10 cellular contexts compared by ENCODE assay signal in the genomic region with DNA sequence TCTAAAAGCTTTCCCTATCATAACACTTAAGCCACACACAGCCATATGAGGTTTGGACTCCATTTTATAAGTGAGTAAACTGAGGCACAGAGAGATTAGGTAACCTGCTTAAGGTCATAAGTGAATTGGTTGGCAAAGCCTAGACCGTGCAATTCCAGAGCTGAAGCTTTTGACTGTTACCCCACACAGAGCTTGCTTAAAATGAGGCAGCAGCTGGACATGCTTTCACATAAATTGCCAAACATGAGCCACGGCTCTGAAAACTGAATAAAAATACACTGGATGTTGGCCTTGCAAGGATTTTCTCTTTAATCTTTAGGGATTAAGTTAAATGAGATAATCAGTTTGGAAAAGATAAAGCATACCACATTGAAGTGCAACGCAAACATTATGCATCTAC. TPM values are rescaled to one million over a fixed set of nuclear protein-coding genes. Genes with fewer than 3 reads are reported as not detected.
DNase-seq lines count a peak whose midpoint lies in the region; ATAC-seq and TF ChIP-seq lines count a peak whose summit lies in the region.
"Had no signal": no experiment of that assay in that cellular context is flagged by ENCODE, and none has a peak within 500 bp of the region (broad histone marks: within the 10 kb centered on the region; RNA-seq: fewer than 3 reads in every experiment).

No MANE protein-coding gene starts in this region.

- peak overlapping the region; percentile 57 for H3K9ac ChIP-seq in DND-41 (ENCODE audit: low read depth, low read length)
- peak overlapping the region; percentile 43 for H3K9ac ChIP-seq in H9 (ENCODE audit: extremely low read depth, insufficient read length, low read length)

- no peak overlapping the region for H4K8ac ChIP-seq in H9 (replicated peaks; ENCODE audit: insufficient read length, low read depth, low read length)

- H3K27me3 ChIP-seq in DND-41 (ENCODE audit: insufficient read depth, low read length, poor library complexity) = no peaks in the 10 kb centered on the region
- no peaks in the 10 kb centered on the region for H3K27me3 ChIP-seq in H9 (ENCODE audit: insufficient read depth, low read length)
- no peaks in the 10 kb centered on the region for H3K27me3 ChIP-seq in naive thymus-derived CD4-positive, alpha-beta T cell (ENCODE audit: control insufficient read depth in 2 of 2, insufficient read depth in 2 of 2, low read length in 2 of 2)

- no peak overlapping the region for H3K18ac ChIP-seq in H9 (ENCODE audit: insufficient read length, low read depth, low read length)

- H3K14ac ChIP-seq in H9 (ENCODE audit: insufficient read depth, low read length) = no peak overlapping the region

- H3K79me2 ChIP-seq in DND-41 (ENCODE audit: insufficient read depth, low read length) (peaks cover 49% of the 10 kb centered on the region), H9 (ENCODE audit: insufficient read depth, low read length) (peaks cover 24% of the 10 kb centered on the region; the same call in 1 of the 2 replicates)

- H3K9me3 ChIP-seq in DND-41 (ENCODE audit: insufficient read depth, low read length, severe bottlenecking) (no peaks in the 10 kb centered on the region), H9 (ENCODE audit: control insufficient read depth, low read depth, low read length) (no peaks in the 10 kb centered on the region)
- no peaks in the 10 kb centered on the region for H3K9me3 ChIP-seq in naive thymus-derived CD4-positive, alpha-beta T cell (ENCODE audit: control insufficient read depth in 2 of 3, low read length in 3 of 3)

- H2AFZ ChIP-seq in DND-41 (ENCODE audit: low read depth, low read length) = no peak overlapping the region
- no peak overlapping the region for H2AFZ ChIP-seq in H9 (ENCODE audit: low read length)

- peaks cover 59 to 65% of the 10 kb centered on the region in 2 experiments for H3K4me1 Mint-ChIP-seq in H9
- H3K4me1 Mint-ChIP-seq in activated CD4-positive, alpha-beta memory T cell treated with anti-CD3 and anti-CD28 coated beads for 36 hours (ENCODE audit: low read depth) = peaks cover 85% of the 10 kb centered on the region
- H3K4me1 Mint-ChIP-seq in naive thymus-derived CD4-positive, alpha-beta T cell = peaks cover 43 to 63% (median 47%) of the 10 kb centered on the region in 7 donors

- H3K56ac ChIP-seq in H9 (ENCODE audit: insufficient read length, low read depth, low read length) = no peak overlapping the region

- H4K5ac ChIP-seq in H9 (ENCODE audit: insufficient read length, low read depth, low read length) = no peak overlapping the region

- H2BK5ac ChIP-seq in H9 (ENCODE audit: insufficient read length, low read length) = no peak overlapping the region

- no peak overlapping the region for H2AK5ac ChIP-seq in H9 (ENCODE audit: insufficient read length, low read length)

- no peak overlapping the region for H2BK12ac ChIP-seq in H9 (ENCODE audit: insufficient read length, low read depth, low read length)

- H3K27me3 Mint-ChIP-seq in H9 (ENCODE audit: low read depth) = no peaks in the 10 kb centered on the region
- H3K27me3 Mint-ChIP-seq in activated CD4-positive, alpha-beta memory T cell treated with anti-CD3 and anti-CD28 coated beads for 36 hours = no peaks in the 10 kb centered on the region
- H3K27me3 Mint-ChIP-seq in naive thymus-derived CD4-positive, alpha-beta T cell = no peaks in the 10 kb centered on the region

- no peak overlapping the region for H4K91ac ChIP-seq in H9 (ENCODE audit: insufficient read length, low read depth, low read length)

- H2BK120ac ChIP-seq in H9 (ENCODE audit: low read depth, low read length, poor library complexity, severe bottlenecking) = no peak overlapping the region

- CTCF ChIA-PET in activated CD4-positive, alpha-beta memory T cell treated with anti-CD3 and anti-CD28 coated beads for 36 hours (lab: Charles Lee) = interaction anchor here (0.6 to 8.0 kb wide), 40 partner anchors 8 to 194 kb away, joined by 3 to 195 read pairs (median 12); no protein-coding TSS in a partner anchor
- CTCF ChIA-PET in naive thymus-derived CD4-positive, alpha-beta T cell (lab: Charles Lee) = interaction anchor here (0.6 to 11.7 kb wide), 32 partner anchors 9 to 149 kb away, joined by 3 to 293 read pairs (median 5); no protein-coding TSS in a partner anchor

- H2BK15ac ChIP-seq in H9 (ENCODE audit: low read depth, low read length) = no peak overlapping the region

- H3K23ac ChIP-seq in H9 (ENCODE audit: insufficient read length, low read depth, low read length) = no peak overlapping the region

- no peak overlapping the region for H3K4ac ChIP-seq in H9 (ENCODE audit: low read depth, low read length)

- peak overlapping the region in 1 of 2 experiments; percentile 84; a peak in 3 of 5 replicates for H3K4me3 Mint-ChIP-seq in H9
- H3K4me3 Mint-ChIP-seq in activated CD4-positive, alpha-beta memory T cell treated with anti-CD3 and anti-CD28 coated beads for 36 hours = peak overlapping the region; percentile 87
- peak overlapping the region; percentile 89 to 100 (median 98) for H3K4me3 Mint-ChIP-seq in naive thymus-derived CD4-positive, alpha-beta T cell

- H3K79me1 ChIP-seq in H9 (ENCODE audit: insufficient read depth, low read depth, low read length, poor library complexity, severe bottlenecking) = no peaks in the 10 kb centered on the region

- peaks cover 3% of the 10 kb centered on the region for H3K23me2 ChIP-seq in H9 (ENCODE audit: insufficient read length, low read depth, low read length, poor library complexity, severe bottlenecking)

- intact Hi-C loops in activated CD4-positive, alpha-beta memory T cell treated with anti-CD3 and anti-CD28 coated beads for 36 hours (cut with micrococcal nuclease) = loop anchor here (2.0 to 10.0 kb wide), 4 partner anchors 86 to 1092 kb away; a partner anchor contains a TSS
- intact Hi-C loops in naive thymus-derived CD4-positive, alpha-beta T cell (cut with micrococcal nuclease) = loop anchor here (2.0 to 5.0 kb wide), 5 partner anchors 14 to 204 kb away; no protein-coding TSS in a partner anchor
- intact Hi-C loops in posterior vena cava (cut with DNase I) = no loop called here

- H3T11ph ChIP-seq in H9 (ENCODE audit: low read length) = no peak overlapping the region

- no peak overlapping the region for H3K4me2 ChIP-seq in DND-41 (ENCODE audit: insufficient read depth, low read length)
- H3K4me2 ChIP-seq in H9 (ENCODE audit: insufficient read depth, insufficient read length, low read length) = peak overlapping the region; percentile 84

- peak overlapping the region; percentile 96 for H3K27ac ChIP-seq in DND-41 (ENCODE audit: low read length)
- H3K27ac ChIP-seq in H9 (ENCODE audit: insufficient read length, low read depth, low read length) = no peak overlapping the region
- peak overlapping the region; percentile 85 for H3K27ac ChIP-seq in naive thymus-derived CD4-positive, alpha-beta T cell (ENCODE audit: low read depth, low read length)

- H3K4me1 ChIP-seq in DND-41 (ENCODE audit: insufficient read depth, low read length) = peaks cover 88% of the 10 kb centered on the region
- peaks cover 23% of the 10 kb centered on the region for H3K4me1 ChIP-seq in H9 (ENCODE audit: insufficient read depth, low read length)
- H3K4me1 ChIP-seq in naive thymus-derived CD4-positive, alpha-beta T cell (ENCODE audit: control insufficient read depth in 2 of 2, insufficient read depth in 2 of 2, low read length in 2 of 2) = peaks cover 36 to 46% of the 10 kb centered on the region in 2 donors

- DNase-seq in DND-41 (no peak), H9 (no peak), COR-L47 (lab: John Stamatoyannopoulos, UW) (no peak), NCI-H1048 (lab: John Stamatoyannopoulos, UW) (no peak), posterior vena cava (ENCODE audit: low spot score) (no peak), MV-4-11 (lab: John Stamatoyannopoulos, UW) (no peak)
- DNase-seq in activated CD4-positive, alpha-beta memory T cell treated with anti-CD3 and anti-CD28 coated beads for 36 hours = no peak
- no peak for DNase-seq in naive thymus-derived CD4-positive, alpha-beta T cell
- DNase-seq: NCI-H2107; stimulated activated CD4-positive, alpha-beta T cell treated with anti-CD3 and anti-CD28 coated beads, Interleukin-2, amount 100 ng/mL, for 24 hours had no signal

- ATAC-seq in DND-41 (ENCODE audit: insufficient read depth, low read depth) = no peak
- no peak for ATAC-seq in naive thymus-derived CD4-positive, alpha-beta T cell

- H3K27ac Mint-ChIP-seq in H9 = peak overlapping the region in 1 of 3 experiments; percentile 16; a peak in 1 of 7 replicates
- H3K27ac Mint-ChIP-seq in activated CD4-positive, alpha-beta memory T cell treated with anti-CD3 and anti-CD28 coated beads for 36 hours = peak overlapping the region; percentile 97
- peak overlapping the region; percentile 88 to 99 (median 93) for H3K27ac Mint-ChIP-seq in naive thymus-derived CD4-positive, alpha-beta T cell

- H3K4me3 ChIP-seq in DND-41 (ENCODE audit: low read depth in 1 of 2, low read length in 2 of 2) = no peak overlapping the region; a peak in 1 of 4 replicates
- peak overlapping the region; percentile 89 for H3K4me3 ChIP-seq in naive thymus-derived CD4-positive, alpha-beta T cell (ENCODE audit: low read length)

- H4K20me1 ChIP-seq in DND-41 (ENCODE audit: insufficient read depth, low read length) (no peaks in the 10 kb centered on the region), H9 (ENCODE audit: control insufficient read depth, insufficient read depth, insufficient read length) (no peaks in the 10 kb centered on the region)

- WGBS in H9 (ENCODE audit: extremely low coverage, insufficient read length, low lambda C conversion rate) = no CpG with 5 or more reads among the region's 3 CpGs

- POLR2A ChIA-PET in activated CD4-positive, alpha-beta memory T cell treated with anti-CD3 and anti-CD28 coated beads for 36 hours (lab: Charles Lee) = interaction anchor here (0.6 to 6.0 kb wide), 10 partner anchors 11 to 205 kb away, joined by 3 to 45 read pairs (median 6); no protein-coding TSS in a partner anchor
- POLR2A ChIA-PET in naive thymus-derived CD4-positive, alpha-beta T cell (lab: Charles Lee) = interaction anchor here (0.6 to 19.0 kb wide), 27 partner anchors 7 to 1540 kb away, joined by 3 to 1484 read pairs (median 7); a partner anchor contains a TSS

- TF ChIP-seq CTCF in DND-41 (IDR thresholded peaks at IDR 0.05; ENCODE audit: borderline replicate concordance, extremely low read depth, low read length, poor library complexity, severe bottlenecking) (no peak), H9 (conservative IDR thresholded peaks at IDR 0.05) (no peak)

- H3K36me3 Mint-ChIP-seq in H9 (ENCODE audit: insufficient read depth in 1 of 3, low read depth in 3 of 3) = peaks cover 0 to 5% (median 0%) of the 10 kb centered on the region in 3 experiments; a peak in 2 of 7 replicates
- H3K36me3 Mint-ChIP-seq in activated CD4-positive, alpha-beta memory T cell treated with anti-CD3 and anti-CD28 coated beads for 36 hours = peaks cover 14% of the 10 kb centered on the region
- peaks cover 16 to 66% (median 60%) of the 10 kb centered on the region in 5 donors for H3K36me3 Mint-ChIP-seq in naive thymus-derived CD4-positive, alpha-beta T cell

- no peaks in the 10 kb centered on the region; a peak in 1 of 5 replicates for H3K9me3 Mint-ChIP-seq in H9
- H3K9me3 Mint-ChIP-seq in activated CD4-positive, alpha-beta memory T cell treated with anti-CD3 and anti-CD28 coated beads for 36 hours = no peaks in the 10 kb centered on the region
- peaks cover 0 to 4% (median 0%) of the 10 kb centered on the region in 11 donors for H3K9me3 Mint-ChIP-seq in naive thymus-derived CD4-positive, alpha-beta T cell

- H3K36me3 ChIP-seq in DND-41 (ENCODE audit: insufficient read depth, low read length) = no peaks in the 10 kb centered on the region
- peaks cover 16 to 33% (median 19%) of the 10 kb centered on the region in 3 experiments for H3K36me3 ChIP-seq in naive thymus-derived CD4-positive, alpha-beta T cell (ENCODE audit: control insufficient read depth in 2 of 3, insufficient read depth in 3 of 3, low read length in 3 of 3)

- no peak overlapping the region for H2BK20ac ChIP-seq in H9 (ENCODE audit: low read depth, low read length, poor library complexity, severe bottlenecking)

RNA-seq across cellular contexts. Expression of gene RIPOR2, which starts 2.5 kb away (rescaled TPM):
- total RNA-seq in H9 (2021) (5.0 and 5.1 TPM in 2 replicates), posterior vena cava (10 to 100 TPM; 11.8 to 14.9 TPM)
- 10 to 100 TPM; 64.5 to 68.7 TPM for total RNA-seq in activated CD4-positive, alpha-beta memory T cell treated with anti-CD3 and anti-CD28 coated beads for 36 hours
- 100 to 1,000 TPM; 246 to 576 (median 431) TPM for total RNA-seq in naive thymus-derived CD4-positive, alpha-beta T cell
- polyA plus RNA-seq in naive thymus-derived CD4-positive, alpha-beta T cell = 100 to 1,000 TPM; 532 to 813 TPM

Comparison
In these comparisons a context has a peak if more than half of its experiments do, and no peak if none do; other contexts are left out.
1. RNA of gene RIPOR2, which starts 2.5 kb away (total RNA-seq): 246 to 576 TPM in naive thymus-derived CD4-positive, alpha-beta T cell and 64.5 to 68.7 TPM in activated CD4-positive, alpha-beta memory T cell treated with anti-CD3 and anti-CD28 coated beads for 36 hours; 11.8 to 14.9 TPM in posterior vena cava and 5.0 to 5.1 TPM in H9; every median in the first group is over 4 times any median in the second.
2. intact Hi-C loops: an anchor here in activated CD4-positive, alpha-beta memory T cell treated with anti-CD3 and anti-CD28 coated beads for 36 hours (2.0 to 10.0 kb wide) and naive thymus-derived CD4-positive, alpha-beta T cell (2.0 to 5.0 kb wide); none called in posterior vena cava.